Comparison of ENCODE assay signal across 8 cellular contexts in genomic region chr5:5414999-5415398, GRCh38.
"Had no signal": no experiment of that assay in that cellular context is flagged by ENCODE, and none has a peak within 500 bp of the region (broad histone marks: within the 10 kb centered on the region; RNA-seq: fewer than 3 reads in every experiment).

No MANE protein-coding gene starts in this region.

- ATAC-seq: GM12878 had no signal

- DNase-seq: GDM1, GF-D8 had no signal

- H3K4me3 ChIP-seq: GM12878 had no signal

- FAIRE-seq: G401.6, GM12878, GM12891, GM12892, GM18507, GM19239 had no signal
